In the genomic region with DNA sequence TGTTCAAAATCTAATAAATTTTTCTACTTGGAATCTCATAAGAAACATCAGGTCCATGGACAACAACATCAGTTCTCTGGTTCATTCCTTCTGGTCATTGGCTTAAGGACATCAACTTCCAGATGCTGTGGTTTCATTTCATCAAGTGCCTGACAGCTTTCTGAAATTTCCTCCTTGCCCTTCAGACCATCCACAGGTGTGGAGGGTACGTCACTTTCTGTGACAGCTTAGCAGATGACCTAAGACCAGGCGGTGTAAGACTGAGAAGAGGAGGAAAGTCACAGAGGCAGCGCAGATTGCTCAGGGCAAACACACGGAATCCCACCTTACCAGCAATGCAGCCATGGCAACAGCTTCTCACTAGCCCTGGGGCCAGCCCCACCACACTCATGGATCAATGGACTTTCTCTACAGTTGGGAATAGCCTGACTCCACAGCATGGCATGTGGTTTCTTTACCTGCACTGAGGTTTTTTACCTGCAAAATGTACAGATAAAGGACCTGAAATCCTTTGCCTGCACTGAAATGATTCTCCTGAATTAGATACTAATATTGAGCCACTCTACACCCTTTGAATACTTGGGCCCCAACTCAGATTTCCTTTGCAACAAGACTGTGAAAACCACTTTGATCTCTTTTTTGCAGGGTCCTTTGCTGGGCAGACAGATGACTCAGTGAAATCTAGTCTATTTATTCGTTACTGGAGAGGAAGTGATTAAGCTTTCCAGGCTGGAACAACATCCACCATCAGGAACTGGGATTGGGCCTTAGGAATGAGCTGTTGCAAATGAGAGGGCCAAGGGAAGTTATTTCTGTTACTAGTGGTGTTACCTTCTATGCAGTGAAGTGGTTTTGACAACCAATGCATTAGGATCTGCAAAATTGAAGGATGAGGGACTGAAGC, we compare ENCODE assay signal across 1 cellular context.
TF ChIP-seq lines count a peak whose summit lies in the region.

No MANE protein-coding gene starts in this region.

TF ChIP-seq in H1, 55 proteins besides CTCF, POLR2A, EP300 and RAD21:
- no peak for TF ChIP-seq ASH2L (IDR thresholded peaks at IDR 0.05; ENCODE audit: low read length)
- TF ChIP-seq YY1 (IDR thresholded peaks at IDR 0.05; ENCODE audit: low read depth, low read length) = no peak
- no peak for TF ChIP-seq TCF12 (IDR thresholded peaks at IDR 0.05; ENCODE audit: low read depth, low read length)
- TF ChIP-seq FOSL1 (IDR thresholded peaks at IDR 0.05; ENCODE audit: insufficient read depth, low read depth, low read length) = no peak
- TF ChIP-seq, protein P1, sequence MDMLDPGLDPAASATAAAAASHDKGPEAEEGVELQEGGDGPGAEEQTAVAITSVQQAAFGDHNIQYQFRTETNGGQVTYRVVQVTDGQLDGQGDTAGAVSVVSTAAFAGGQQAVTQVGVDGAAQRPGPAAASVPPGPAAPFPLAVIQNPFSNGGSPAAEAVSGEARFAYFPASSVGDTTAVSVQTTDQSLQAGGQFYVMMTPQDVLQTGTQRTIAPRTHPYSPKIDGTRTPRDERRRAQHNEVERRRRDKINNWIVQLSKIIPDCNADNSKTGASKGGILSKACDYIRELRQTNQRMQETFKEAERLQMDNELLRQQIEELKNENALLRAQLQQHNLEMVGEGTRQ (IDR thresholded peaks at IDR 0.05; ENCODE audit: low read length) = no peak
- TF ChIP-seq, protein P2, sequence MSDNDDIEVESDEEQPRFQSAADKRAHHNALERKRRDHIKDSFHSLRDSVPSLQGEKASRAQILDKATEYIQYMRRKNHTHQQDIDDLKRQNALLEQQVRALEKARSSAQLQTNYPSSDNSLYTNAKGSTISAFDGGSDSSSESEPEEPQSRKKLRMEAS (IDR thresholded peaks at IDR 0.05) = no peak
- TF ChIP-seq CHD1 (IDR thresholded peaks at IDR 0.05; ENCODE audit: low read depth, low read length) = no peak
- no peak for TF ChIP-seq EGR1 (IDR thresholded peaks at IDR 0.05; ENCODE audit: borderline replicate concordance, low read depth, low read length)
- no peak for TF ChIP-seq RBBP5 (IDR thresholded peaks at IDR 0.05; ENCODE audit: borderline replicate concordance, low read depth, low read length)
- TF ChIP-seq KDM1A (IDR thresholded peaks at IDR 0.05; ENCODE audit: borderline replicate concordance, low read length) = no peak
- TF ChIP-seq, protein P3, sequence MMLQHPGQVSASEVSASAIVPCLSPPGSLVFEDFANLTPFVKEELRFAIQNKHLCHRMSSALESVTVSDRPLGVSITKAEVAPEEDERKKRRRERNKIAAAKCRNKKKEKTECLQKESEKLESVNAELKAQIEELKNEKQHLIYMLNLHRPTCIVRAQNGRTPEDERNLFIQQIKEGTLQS (IDR thresholded peaks at IDR 0.05; ENCODE audit: insufficient read depth, low read depth, low read length) = no peak
- no peak for TF ChIP-seq CREB1 (IDR thresholded peaks at IDR 0.05)
- TF ChIP-seq HDAC6 (IDR thresholded peaks at IDR 0.05; ENCODE audit: low read depth, low read length) = no peak
- no peak for TF ChIP-seq GTF2F1 (IDR thresholded peaks at IDR 0.05; ENCODE audit: borderline replicate concordance, low read depth, low read length)
- no peak for TF ChIP-seq RFX5 (IDR thresholded peaks at IDR 0.05; ENCODE audit: borderline replicate concordance, low read depth, low read length)
- no peak for TF ChIP-seq CBX5 (IDR thresholded peaks at IDR 0.05; ENCODE audit: low read depth, low read length)
